In genomic region chr13:63307239-63307638, GRCh38 we compare ENCODE assay signal across 16 cellular contexts.
DNase-seq lines count a peak whose midpoint lies in the region; ATAC-seq, FAIRE-seq and TF ChIP-seq lines count a peak whose summit lies in the region.
"Had no signal": no experiment of that assay in that cellular context is flagged by ENCODE, and none has a peak within 500 bp of the region (broad histone marks: within the 10 kb centered on the region; RNA-seq: fewer than 3 reads in every experiment).

No MANE protein-coding gene starts in this region.

- H3K27ac Mint-ChIP-seq in endothelial cell (ENCODE audit: unreplicated experiment): peak overlapping the region; percentile 43
- no peak overlapping the region for H3K27ac Mint-ChIP-seq in osteocyte (ENCODE audit: unreplicated experiment)
- H3K27ac Mint-ChIP-seq: activated CD4-positive, alpha-beta memory T cell treated with anti-CD3 and anti-CD28 coated beads for 36 hours; activated T-helper 1 cell treated with anti-CD3 and anti-CD28 coated beads, Interleukin-12 subunit alpha, Interleukin-12 subunit beta, Interleukin-2, Interleukin-4 antibody, amounts not matched to agents 30 ng/mL and 10 ng/mL and 1 ng/mL, durations not matched to agents 14 hours and 24 hours and 36 hours had no signal

- H3K27me3 Mint-ChIP-seq in endothelial cell (ENCODE audit: unreplicated experiment) (no peaks in the 10 kb centered on the region), osteocyte (ENCODE audit: unreplicated experiment) (no peaks in the 10 kb centered on the region)
- H3K27me3 Mint-ChIP-seq: activated CD4-positive, alpha-beta memory T cell treated with anti-CD3 and anti-CD28 coated beads for 36 hours had no signal

- POLR2A ChIA-PET in RWPE1 (lab: Yijun Ruan, JAX; ENCODE audit: low non-redundant PET): no interaction called here

- H3K4me1 Mint-ChIP-seq in endothelial cell (ENCODE audit: unreplicated experiment) (peaks cover 9% of the 10 kb centered on the region), osteocyte (ENCODE audit: unreplicated experiment) (no peaks in the 10 kb centered on the region)

- H3K9me3 Mint-ChIP-seq in endothelial cell (ENCODE audit: unreplicated experiment): peaks cover 3% of the 10 kb centered on the region
- H3K9me3 Mint-ChIP-seq in osteocyte (ENCODE audit: unreplicated experiment): peaks cover 4% of the 10 kb centered on the region

- peak; percentile 15 for DNase-seq in GM13977 (ENCODE audit: low spot score)
- DNase-seq in NCI-H146 treated with DMSO at 0.1 percent for 48 hours (lab: John Stamatoyannopoulos, UW; ENCODE audit: unreplicated experiment): peak; percentile 75
- DNase-seq in endothelial cell (ENCODE audit: low spot score): no peak
- no peak for DNase-seq in RWPE1 (ENCODE audit: low spot score)
- no peak for DNase-seq in DMS79 treated with DMSO at 0.1 percent for 48 hours (lab: John Stamatoyannopoulos, UW)
- no peak for DNase-seq in urothelium cell line (ENCODE audit: low spot score)
- DNase-seq in osteocyte (ENCODE audit: extremely low spot score, unreplicated experiment): no peak
- DNase-seq: activated CD4-positive, alpha-beta memory T cell treated with anti-CD3 and anti-CD28 coated beads for 36 hours; amniotic stem cell; heart right ventricle; NCI-H187 treated with DMSO at 0.1 percent for 48 hours; NCI-H774; SHP77 treated with DMSO at 0.1 percent for 48 hours; stimulated activated CD4-positive, alpha-beta T cell treated with anti-CD3 and anti-CD28 coated beads, Interleukin-12 subunit alpha, Interleukin-12 subunit beta, amount 100 ng/mL, for 4 hours had no signal

- H3K36me3 Mint-ChIP-seq in endothelial cell (ENCODE audit: low read depth, unreplicated experiment) (no peaks in the 10 kb centered on the region), osteocyte (ENCODE audit: unreplicated experiment) (no peaks in the 10 kb centered on the region)
- H3K36me3 Mint-ChIP-seq: activated CD4-positive, alpha-beta memory T cell treated with anti-CD3 and anti-CD28 coated beads for 36 hours had no signal

- H3K27ac ChIP-seq in RWPE1: no peak overlapping the region
- H3K27ac ChIP-seq: heart right ventricle had no signal

- peak; percentile 66 for ATAC-seq in HG03159 (IDR thresholded peaks at IDR 0.05; ENCODE audit: unreplicated experiment)
- ATAC-seq: heart right ventricle had no signal

- in situ Hi-C loops in GM13977 (cut with MboI; ENCODE audit: low pct_unique_long_range_greater_than_20kb, low sequenced_read_pairs, unreplicated experiment): no loop called here

- H3K4me3 Mint-ChIP-seq in endothelial cell (ENCODE audit: unreplicated experiment) (no peak overlapping the region), osteocyte (ENCODE audit: unreplicated experiment) (no peak overlapping the region)
- H3K4me3 Mint-ChIP-seq: activated CD4-positive, alpha-beta memory T cell treated with anti-CD3 and anti-CD28 coated beads for 36 hours; activated T-helper 1 cell treated with anti-CD3 and anti-CD28 coated beads, Interleukin-12 subunit alpha, Interleukin-12 subunit beta, Interleukin-2, Interleukin-4 antibody, amounts not matched to agents 30 ng/mL and 10 ng/mL and 1 ng/mL, durations not matched to agents 14 hours and 24 hours and 36 hours had no signal

- TF ChIP-seq CTCF in GM13977 (IDR thresholded peaks at IDR 0.05; ENCODE audit: extremely low read depth, insufficient read depth, missing control alignments) (no peak), endothelial cell (IDR thresholded peaks at IDR 0.05; ENCODE audit: unreplicated experiment) (no peak), RWPE1 (conservative IDR thresholded peaks at IDR 0.05; ENCODE audit: low read depth) (no peak), osteocyte (IDR thresholded peaks at IDR 0.05) (no peak)

- FAIRE-seq in urothelium cell line (lab: Jason Lieb, UNC): no peak

- CTCF ChIA-PET in RWPE1 (lab: Yijun Ruan, JAX): no interaction called here

Comparison
In these comparisons a context has a peak if more than half of its experiments do, and no peak if none do; other contexts are left out.
1. DNase-seq: peak in GM13977 (single experiment) and NCI-H146 treated with DMSO at 0.1 percent for 48 hours (single experiment); none in endothelial cell (single experiment), RWPE1 (single experiment), DMS79 treated with DMSO at 0.1 percent for 48 hours (single experiment), urothelium cell line (single experiment) and osteocyte (single experiment).